In genomic region chr15:75622505-75622904, GRCh38 we compare ENCODE assay signal across 1 cellular context.
TF ChIP-seq lines count a peak whose summit lies in the region.

No MANE protein-coding gene starts in this region.

TF ChIP-seq in GM12878, 131 proteins besides CTCF, POLR2A, EP300 and RAD21:
- TF ChIP-seq FOXK2 (IDR thresholded peaks at IDR 0.05) (no peak), ATF2 (IDR thresholded peaks at IDR 0.05; ENCODE audit: low read length) (no peak), SMC3 (IDR thresholded peaks at IDR 0.05; ENCODE audit: borderline replicate concordance, low read length) (no peak), KLF5 (IDR thresholded peaks at IDR 0.05; ENCODE audit: partially characterized antibody) (no peak), NR2C1 (IDR thresholded peaks at IDR 0.05) (no peak), TCF3 (IDR thresholded peaks at IDR 0.05; ENCODE audit: borderline replicate concordance, insufficient read depth, low read depth, low read length) (no peak), NBN (IDR thresholded peaks at IDR 0.05) (no peak), E4F1 (IDR thresholded peaks at IDR 0.05; ENCODE audit: borderline replicate concordance, partially characterized antibody) (no peak), RCOR1 (conservative IDR thresholded peaks at IDR 0.05; ENCODE audit: low read depth, low read length) (no peak), MEF2B (IDR thresholded peaks at IDR 0.05; ENCODE audit: partially characterized antibody, poor library complexity, severe bottlenecking) (no peak), SUPT20H (IDR thresholded peaks at IDR 0.05; ENCODE audit: borderline replicate concordance, control insufficient read depth, low read depth, low read length) (no peak), SP1 (IDR thresholded peaks at IDR 0.05; ENCODE audit: low read depth, low read length) (no peak), SRF (IDR thresholded peaks at IDR 0.05; ENCODE audit: low read depth in 2 of 2, low read length in 2 of 2) (no peak)
- TF ChIP-seq, protein P1, sequence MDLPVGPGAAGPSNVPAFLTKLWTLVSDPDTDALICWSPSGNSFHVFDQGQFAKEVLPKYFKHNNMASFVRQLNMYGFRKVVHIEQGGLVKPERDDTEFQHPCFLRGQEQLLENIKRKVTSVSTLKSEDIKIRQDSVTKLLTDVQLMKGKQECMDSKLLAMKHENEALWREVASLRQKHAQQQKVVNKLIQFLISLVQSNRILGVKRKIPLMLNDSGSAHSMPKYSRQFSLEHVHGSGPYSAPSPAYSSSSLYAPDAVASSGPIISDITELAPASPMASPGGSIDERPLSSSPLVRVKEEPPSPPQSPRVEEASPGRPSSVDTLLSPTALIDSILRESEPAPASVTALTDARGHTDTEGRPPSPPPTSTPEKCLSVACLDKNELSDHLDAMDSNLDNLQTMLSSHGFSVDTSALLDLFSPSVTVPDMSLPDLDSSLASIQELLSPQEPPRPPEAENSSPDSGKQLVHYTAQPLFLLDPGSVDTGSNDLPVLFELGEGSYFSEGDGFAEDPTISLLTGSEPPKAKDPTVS (IDR thresholded peaks at IDR 0.05; ENCODE audit: low read depth, low read length): no peak
- TF ChIP-seq, protein P2, sequence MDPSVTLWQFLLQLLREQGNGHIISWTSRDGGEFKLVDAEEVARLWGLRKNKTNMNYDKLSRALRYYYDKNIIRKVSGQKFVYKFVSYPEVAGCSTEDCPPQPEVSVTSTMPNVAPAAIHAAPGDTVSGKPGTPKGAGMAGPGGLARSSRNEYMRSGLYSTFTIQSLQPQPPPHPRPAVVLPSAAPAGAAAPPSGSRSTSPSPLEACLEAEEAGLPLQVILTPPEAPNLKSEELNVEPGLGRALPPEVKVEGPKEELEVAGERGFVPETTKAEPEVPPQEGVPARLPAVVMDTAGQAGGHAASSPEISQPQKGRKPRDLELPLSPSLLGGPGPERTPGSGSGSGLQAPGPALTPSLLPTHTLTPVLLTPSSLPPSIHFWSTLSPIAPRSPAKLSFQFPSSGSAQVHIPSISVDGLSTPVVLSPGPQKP (IDR thresholded peaks at IDR 0.05; ENCODE audit: low read depth, low read length): no peak
